ENCODE assay signal across 8 cellular contexts in genomic region chr22:22111267-22111751, GRCh38.
DNase-seq lines count a peak whose midpoint lies in the region; ATAC-seq and TF ChIP-seq lines count a peak whose summit lies in the region.

No MANE protein-coding gene starts in this region.

- H3K36me3 ChIP-seq in CD4-positive, alpha-beta memory T cell (ENCODE audit: insufficient read depth, low read length): no peaks in the 10 kb centered on the region
- H3K36me3 ChIP-seq in smooth muscle cell (ENCODE audit: low read depth): no peaks in the 10 kb centered on the region

- no peak overlapping the region for H3K4me3 ChIP-seq in CD4-positive, alpha-beta memory T cell (ENCODE audit: low read length in 2 of 2)
- no peak overlapping the region for H3K4me3 ChIP-seq in smooth muscle cell

- peaks cover 0 to 1% of the 10 kb centered on the region in 2 donors for H3K27me3 Mint-ChIP-seq in CD4-positive, alpha-beta memory T cell
- H3K27me3 Mint-ChIP-seq in activated naive CD8-positive, alpha-beta T cell treated with anti-CD3 and anti-CD28 coated beads, Interleukin-2, amount 10 ng/mL, durations not matched to agents 7 days and 5 days: peaks cover 13% of the 10 kb centered on the region
- H3K27me3 Mint-ChIP-seq in progenitor cell of endocrine pancreas: peaks cover 40% of the 10 kb centered on the region

- no peaks in the 10 kb centered on the region for H3K27me3 ChIP-seq in CD4-positive, alpha-beta memory T cell (ENCODE audit: insufficient read depth, low read length)
- H3K27me3 ChIP-seq in smooth muscle cell (ENCODE audit: low read depth): no peaks in the 10 kb centered on the region

- H3K9ac ChIP-seq in smooth muscle cell (ENCODE audit: low read depth): no peak overlapping the region

- H3K79me2 ChIP-seq in smooth muscle cell (ENCODE audit: low read depth): no peaks in the 10 kb centered on the region

- no peaks in the 10 kb centered on the region for H4K20me1 ChIP-seq in smooth muscle cell (ENCODE audit: low read depth)

- no peak overlapping the region for H2AFZ ChIP-seq in smooth muscle cell (ENCODE audit: low read depth)

- no peak overlapping the region for H3K4me2 ChIP-seq in smooth muscle cell

- POLR2A ChIA-PET in CD4-positive, alpha-beta memory T cell (lab: Charles Lee; ENCODE audit: partially characterized antibody): no interaction called here
- POLR2A ChIA-PET in activated naive CD8-positive, alpha-beta T cell treated with anti-CD3 and anti-CD28 coated beads, Interleukin-2, amount 10 ng/mL, durations not matched to agents 7 days and 5 days (lab: Charles Lee): no interaction called here

- TF ChIP-seq CTCF in smooth muscle cell (IDR thresholded peaks at IDR 0.05; ENCODE audit: borderline replicate concordance, insufficient read depth, poor library complexity, severe bottlenecking): no peak
- TF ChIP-seq CTCF in progenitor cell of endocrine pancreas (IDR thresholded peaks at IDR 0.05; ENCODE audit: unreplicated experiment): no peak

- peaks cover 8 to 20% (median 14%) of the 10 kb centered on the region in 4 donors for H3K4me1 Mint-ChIP-seq in CD4-positive, alpha-beta memory T cell
- H3K4me1 Mint-ChIP-seq in activated naive CD8-positive, alpha-beta T cell treated with anti-CD3 and anti-CD28 coated beads, Interleukin-2, amount 10 ng/mL, durations not matched to agents 7 days and 5 days: peaks cover 11% of the 10 kb centered on the region
- H3K4me1 Mint-ChIP-seq in progenitor cell of endocrine pancreas (ENCODE audit: low read depth): peaks cover 9% of the 10 kb centered on the region

- ATAC-seq in GM19328 (IDR thresholded peaks at IDR 0.05; ENCODE audit: unreplicated experiment): peak; percentile 54
- ATAC-seq in HG03342 (IDR thresholded peaks at IDR 0.05; ENCODE audit: unreplicated experiment): peak; percentile 47
- ATAC-seq in activated naive CD8-positive, alpha-beta T cell treated with anti-CD3 and anti-CD28 coated beads, Interleukin-2, amount 10 ng/mL, durations not matched to agents 7 days and 5 days (ENCODE audit: low read depth): peak; percentile 72
- no peak for ATAC-seq in left colon

- H3K36me3 Mint-ChIP-seq in CD4-positive, alpha-beta memory T cell: no peaks in the 10 kb centered on the region
- H3K36me3 Mint-ChIP-seq in activated naive CD8-positive, alpha-beta T cell treated with anti-CD3 and anti-CD28 coated beads, Interleukin-2, amount 10 ng/mL, durations not matched to agents 7 days and 5 days: no peaks in the 10 kb centered on the region
- H3K36me3 Mint-ChIP-seq in progenitor cell of endocrine pancreas (ENCODE audit: insufficient read depth): no peaks in the 10 kb centered on the region

- H3K27ac Mint-ChIP-seq in CD4-positive, alpha-beta memory T cell: peak overlapping the region in 4 of 7 donors; percentile 41 to 87 (median 63)
- no peak overlapping the region for H3K27ac Mint-ChIP-seq in activated naive CD8-positive, alpha-beta T cell treated with anti-CD3 and anti-CD28 coated beads, Interleukin-2, amount 10 ng/mL, durations not matched to agents 7 days and 5 days
- H3K27ac Mint-ChIP-seq in progenitor cell of endocrine pancreas: no peak overlapping the region

- intact Hi-C loops in CD4-positive, alpha-beta memory T cell (cut with micrococcal nuclease): no loop called here
- intact Hi-C loops in left colon (cut with DNase I, micrococcal nuclease): no loop called here

- no peak overlapping the region for H3K27ac ChIP-seq in CD4-positive, alpha-beta memory T cell (ENCODE audit: low read depth, low read length)
- peak overlapping the region; percentile 56 for H3K27ac ChIP-seq in smooth muscle cell (ENCODE audit: low read depth)

- DNase-seq in CD4-positive, alpha-beta memory T cell: no peak
- DNase-seq in activated naive CD8-positive, alpha-beta T cell treated with anti-CD3 and anti-CD28 coated beads, Interleukin-2, amount 10 ng/mL, durations not matched to agents 7 days and 5 days: no peak
- no peak for DNase-seq in smooth muscle cell (lab: John Stamatoyannopoulos, UW; ENCODE audit: unreplicated experiment)
- DNase-seq in left colon: no peak
- no peak for DNase-seq in NCI-H69 (lab: John Stamatoyannopoulos, UW)
- no peak for DNase-seq in progenitor cell of endocrine pancreas (ENCODE audit: low spot score, unreplicated experiment)

- no peaks in the 10 kb centered on the region for H3F3A ChIP-seq in smooth muscle cell (ENCODE audit: low read depth)

- peak overlapping the region in 2 of 8 donors; percentile 20 to 28 for H3K4me3 Mint-ChIP-seq in CD4-positive, alpha-beta memory T cell
- H3K4me3 Mint-ChIP-seq in activated naive CD8-positive, alpha-beta T cell treated with anti-CD3 and anti-CD28 coated beads, Interleukin-2, amount 10 ng/mL, durations not matched to agents 7 days and 5 days: no peak overlapping the region
- H3K4me3 Mint-ChIP-seq in progenitor cell of endocrine pancreas (ENCODE audit: low read depth): no peak overlapping the region

- H3K9me3 Mint-ChIP-seq in CD4-positive, alpha-beta memory T cell: no peaks in the 10 kb centered on the region
- H3K9me3 Mint-ChIP-seq in activated naive CD8-positive, alpha-beta T cell treated with anti-CD3 and anti-CD28 coated beads, Interleukin-2, amount 10 ng/mL, durations not matched to agents 7 days and 5 days: no peaks in the 10 kb centered on the region
- no peaks in the 10 kb centered on the region for H3K9me3 Mint-ChIP-seq in progenitor cell of endocrine pancreas (ENCODE audit: low read depth)

- H3K4me1 ChIP-seq in CD4-positive, alpha-beta memory T cell (ENCODE audit: insufficient read depth, low read length): peaks cover 19% of the 10 kb centered on the region
- no peaks in the 10 kb centered on the region for H3K4me1 ChIP-seq in smooth muscle cell (ENCODE audit: low read depth)

- CTCF ChIA-PET in CD4-positive, alpha-beta memory T cell (lab: Charles Lee; ENCODE audit: partially characterized antibody): no interaction called here

- 35% methylated on average over 4 of the region's 4 CpGs for WGBS in smooth muscle cell (ENCODE audit: low lambda C conversion rate)

- H3K9me3 ChIP-seq in CD4-positive, alpha-beta memory T cell (ENCODE audit: control insufficient read depth in 1 of 2, low read length in 2 of 2): no peaks in the 10 kb centered on the region
- no peaks in the 10 kb centered on the region for H3K9me3 ChIP-seq in smooth muscle cell (replicated peaks; ENCODE audit: low read depth)

Comparison
In these comparisons a context has a peak if more than half of its experiments do, and no peak if none do; other contexts are left out.
1. H3K27ac Mint-ChIP-seq: peak in CD4-positive, alpha-beta memory T cell (4 of 7); none in activated naive CD8-positive, alpha-beta T cell treated with anti-CD3 and anti-CD28 coated beads, Interleukin-2, amount 10 ng/mL, durations not matched to agents 7 days and 5 days (single experiment) and progenitor cell of endocrine pancreas (single experiment).